Comparison of ENCODE assay signal across 8 cellular contexts in the genomic region with DNA sequence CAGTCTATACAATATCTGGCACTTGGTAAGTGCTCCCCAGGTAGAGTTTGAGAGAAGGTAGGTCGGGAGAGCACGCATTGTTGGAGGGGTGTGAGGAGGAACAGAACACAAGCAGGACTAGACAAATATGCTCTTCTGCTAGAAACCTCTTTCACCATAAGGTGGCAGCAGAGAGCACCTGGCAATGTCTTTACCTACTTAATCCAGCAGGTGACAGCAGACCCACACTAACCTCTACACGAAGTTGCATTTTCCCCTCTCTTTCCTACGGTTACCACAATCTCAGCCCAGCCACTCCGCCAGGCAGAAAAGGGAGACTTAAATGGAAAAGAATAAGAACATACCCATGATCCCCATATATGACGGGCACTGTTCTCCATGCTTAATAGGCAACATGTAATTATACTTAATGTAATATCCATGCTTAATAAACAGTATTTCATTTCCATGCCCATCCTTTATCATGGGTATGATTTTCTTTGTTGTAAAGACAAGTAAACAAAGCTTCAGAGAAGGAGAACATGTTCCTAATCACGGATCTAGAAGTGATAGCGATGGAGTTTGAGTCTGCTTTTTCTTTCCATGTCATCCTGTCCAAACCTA. TPM values are rescaled to one million over a fixed set of nuclear protein-coding genes. Genes with fewer than 3 reads are reported as not detected.
DNase-seq lines count a peak whose midpoint lies in the region; ATAC-seq and TF ChIP-seq lines count a peak whose summit lies in the region.

No MANE protein-coding gene starts in this region.

- no peaks in the 10 kb centered on the region for H3K36me3 ChIP-seq in MM.1S (replicated peaks; ENCODE audit: insufficient read depth, low read length)
- no peaks in the 10 kb centered on the region for H3K36me3 ChIP-seq in SJCRH30
- H3K36me3 ChIP-seq in thyroid gland = no peaks in the 10 kb centered on the region

- peak; percentile 100 for TF ChIP-seq CTCF in MM.1S (IDR thresholded peaks at IDR 0.05; ENCODE audit: low read length)
- TF ChIP-seq CTCF in omental fat pad (IDR thresholded peaks at IDR 0.05) = peak in 2 of 3 donors; percentile 99 to 100
- TF ChIP-seq CTCF in thyroid gland (IDR thresholded peaks at IDR 0.05) = peak; percentile 99 to 100 (median 100)

- H3K9ac ChIP-seq in MM.1S (ENCODE audit: low read length) = no peak overlapping the region

- H3K9me3 ChIP-seq in MM.1S (replicated peaks; ENCODE audit: insufficient read depth, low read length) (no peaks in the 10 kb centered on the region), SJCRH30 (replicated peaks) (no peaks in the 10 kb centered on the region), thyroid gland (no peaks in the 10 kb centered on the region)

- H3K27me3 ChIP-seq in MM.1S (replicated peaks; ENCODE audit: insufficient read depth, low read length) (no peaks in the 10 kb centered on the region), SJCRH30 (0 out of 2 replicates have a peak, but pooled peaks cover 3% of the 10 kb centered on the region), thyroid gland (no peaks in the 10 kb centered on the region)

- H3K4me2 ChIP-seq in MM.1S (ENCODE audit: low read depth, low read length) = no peak overlapping the region

- ATAC-seq in omental fat pad (ENCODE audit: low FRiP score) = peak; percentile 96

- H3K4me1 ChIP-seq in MM.1S (ENCODE audit: low read length) (no peaks in the 10 kb centered on the region), SJCRH30 (no peaks in the 10 kb centered on the region), thyroid gland (peaks cover 0 to 3% of the 10 kb centered on the region in 2 donors)

- intact Hi-C loops in thyroid gland (cut with DNase I) = loop anchor here (2.0 kb wide), 1 partner anchor 163 kb away; the partner anchor contains the start of gene CCL1

- no peak overlapping the region for H3K4me3 ChIP-seq in MM.1S (ENCODE audit: low read length)
- no peak overlapping the region for H3K4me3 ChIP-seq in SJCRH30
- no peak overlapping the region for H3K4me3 ChIP-seq in thyroid gland (replicated peaks in 1 of 3)

- DNase-seq in NK-92 treated with Interleukin-12 subunit alpha and Interleukin-12 subunit beta, amount 100 ng/mL, for 24 hours (lab: John Stamatoyannopoulos, UW) = peak; percentile 29
- DNase-seq in NK-92 (lab: John Stamatoyannopoulos, UW; ENCODE audit: unreplicated experiment) (no peak), MM.1S (peak; percentile 76), SJCRH30 (peak; percentile 73 to 91), foreskin melanocyte (peak; percentile 67), omental fat pad (ENCODE audit: low spot score) (peak; percentile 57), thyroid gland (peak; percentile 76 to 78)
- peak; percentile 32 for DNase-seq in activated effector memory CD4-positive, alpha-beta T cell treated with Interleukin-2 at 50 U/mL for 16 hours

- no peaks in the 10 kb centered on the region for H4K20me1 ChIP-seq in MM.1S (ENCODE audit: insufficient read depth, low read length)

- no peaks in the 10 kb centered on the region for H3F3A ChIP-seq in MM.1S (ENCODE audit: insufficient read depth, low read length)

- H2AFZ ChIP-seq in MM.1S (ENCODE audit: low read length) = 0 out of 2 replicates have a peak overlapping the region, but pooled peaks have one; percentile 7

- H3K79me2 ChIP-seq in MM.1S (ENCODE audit: low read length) = no peaks in the 10 kb centered on the region

- WGBS in thyroid gland, 2 donors = 17 to 18% methylated on average over 8 of the region's 8 CpGs

- H3K9me2 ChIP-seq in MM.1S (replicated peaks; ENCODE audit: insufficient read depth, low read length) = no peaks in the 10 kb centered on the region

- no peak for TF ChIP-seq POLR2A in thyroid gland (IDR thresholded peaks at IDR 0.05)

- H3K27ac ChIP-seq in MM.1S (ENCODE audit: low read length) (no peak overlapping the region), SJCRH30 (no peak overlapping the region), thyroid gland (no peak overlapping the region)

RNA-seq across cellular contexts. Expression of gene CCL2, which starts 55.1 kb away (rescaled TPM):
- 5.3 and 6.7 TPM in 2 replicates for total RNA-seq in SJCRH30 (2014; rRNA removed; shearing (Covaris generic))
- 100 to 1,000 TPM in 2 of 4 donors, 10 to 100 TPM in 2; 39.8 to 556 (median 227) TPM for total RNA-seq in omental fat pad
- total RNA-seq in thyroid gland = 10 to 100 TPM; 11.7 to 39.4 (median 23.6) TPM
